8 cellular contexts compared by ENCODE assay signal in the genomic region with DNA sequence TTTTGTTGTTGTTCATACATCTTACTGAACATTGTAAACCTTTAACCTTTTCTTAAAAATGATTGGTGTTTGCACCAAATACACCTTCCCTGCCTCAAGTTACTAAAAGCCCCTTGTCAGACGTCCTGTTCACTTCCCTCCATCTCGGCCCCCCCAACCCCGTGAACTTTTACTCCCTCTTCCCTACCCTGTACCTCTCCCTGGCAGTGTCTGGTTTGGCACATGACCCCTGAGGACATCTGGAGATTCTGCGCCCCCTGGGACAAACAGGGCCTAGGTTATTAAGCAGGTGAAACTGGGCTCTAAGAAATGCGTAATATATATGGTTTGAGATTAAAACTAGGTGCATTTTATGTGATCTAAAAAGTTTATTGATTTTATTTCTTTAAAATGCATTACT. TPM values are rescaled to one million over a fixed set of nuclear protein-coding genes. Genes with fewer than 3 reads are reported as not detected.
DNase-seq lines count a peak whose midpoint lies in the region; ATAC-seq and TF ChIP-seq lines count a peak whose summit lies in the region.

No MANE protein-coding gene starts in this region.

- peaks cover 62% of the 10 kb centered on the region for H3K79me2 ChIP-seq in Loucy (ENCODE audit: insufficient read depth, low read length)

- 47 to 48% methylated on average over 4 to 5 of the region's 5 CpGs for WGBS in gastroesophageal sphincter (ENCODE audit: low coverage in 1 of 2), 2 donors

- H3K4me1 Mint-ChIP-seq in dendritic cell treated with granulocyte-macrophage colony-stimulating factor and Interleukin-4, amounts not matched to agents 40 ng/mL and 50 ng/mL, for 4 days (ENCODE audit: low read depth), result peaks cover 54% of the 10 kb centered on the region
- H3K4me1 Mint-ChIP-seq in nephron, result peaks cover 21% of the 10 kb centered on the region

- H3K9me3 ChIP-seq in BLaER1 (no peaks in the 10 kb centered on the region), Loucy (ENCODE audit: insufficient read depth, low read depth, low read length) (no peaks in the 10 kb centered on the region), gastroesophageal sphincter (no peaks in the 10 kb centered on the region)

- H3K36me3 ChIP-seq in BLaER1, result peaks cover 27% of the 10 kb centered on the region
- H3K36me3 ChIP-seq in Loucy (ENCODE audit: insufficient read depth, low read length), result peaks cover 11% of the 10 kb centered on the region; the same call in 1 of the 2 replicates
- H3K36me3 ChIP-seq in gastroesophageal sphincter, result peaks cover 0 to 14% of the 10 kb centered on the region in 2 donors

- H4K20me1 ChIP-seq in BLaER1, result peaks cover 58% of the 10 kb centered on the region
- peaks cover 56% of the 10 kb centered on the region for H4K20me1 ChIP-seq in Loucy (ENCODE audit: insufficient read depth, low read length, poor library complexity, severe bottlenecking)

- TF ChIP-seq EP300 in gastroesophageal sphincter (IDR thresholded peaks at IDR 0.05), result no peak

- peaks cover 19% of the 10 kb centered on the region for H3K27me3 Mint-ChIP-seq in dendritic cell treated with granulocyte-macrophage colony-stimulating factor and Interleukin-4, amounts not matched to agents 40 ng/mL and 50 ng/mL, for 4 days
- peaks cover 27% of the 10 kb centered on the region for H3K27me3 Mint-ChIP-seq in nephron (ENCODE audit: low read depth)

- no peaks in the 10 kb centered on the region for H3K9me3 Mint-ChIP-seq in dendritic cell treated with granulocyte-macrophage colony-stimulating factor and Interleukin-4, amounts not matched to agents 40 ng/mL and 50 ng/mL, for 4 days
- no peaks in the 10 kb centered on the region for H3K9me3 Mint-ChIP-seq in nephron

- DNase-seq in NCI-H748 (lab: John Stamatoyannopoulos, UW; ENCODE audit: unreplicated experiment), result no peak

- H3K4me3 ChIP-seq in BLaER1, result peak overlapping the region; percentile 90
- H3K4me3 ChIP-seq in Loucy (ENCODE audit: low read length, poor library complexity, severe bottlenecking), result peak overlapping the region; percentile 77
- H3K4me3 ChIP-seq in gastroesophageal sphincter, result peak overlapping the region in 1 of 2 donors; percentile 98

- H3K4me2 ChIP-seq in BLaER1 (peak overlapping the region; percentile 86), Loucy (ENCODE audit: low read depth, low read length, poor library complexity, severe bottlenecking) (peak overlapping the region; percentile 90)

- TF ChIP-seq CTCF in Loucy (conservative IDR thresholded peaks at IDR 0.05; ENCODE audit: low read length) (no peak), nephron (IDR thresholded peaks at IDR 0.05; ENCODE audit: unreplicated experiment in 3 of 3) (no peak), gastroesophageal sphincter (IDR thresholded peaks at IDR 0.05) (no peak)

- intact Hi-C loops in dendritic cell treated with granulocyte-macrophage colony-stimulating factor and Interleukin-4, amounts not matched to agents 40 ng/mL and 50 ng/mL, for 4 days (cut with micrococcal nuclease), result loop anchor here (5.0 kb wide), 1 partner anchor 120 kb away; no protein-coding TSS in a partner anchor

- peak overlapping the region; percentile 79 for H3K27ac Mint-ChIP-seq in dendritic cell treated with granulocyte-macrophage colony-stimulating factor and Interleukin-4, amounts not matched to agents 40 ng/mL and 50 ng/mL, for 4 days
- peak overlapping the region; percentile 80 to 94 (median 94) for H3K27ac Mint-ChIP-seq in nephron

- no peak for TF ChIP-seq POLR2A in gastroesophageal sphincter (IDR thresholded peaks at IDR 0.05)

- no peak overlapping the region for H2AFZ ChIP-seq in Loucy (ENCODE audit: low read length)

- H3K9ac ChIP-seq in BLaER1, result peak overlapping the region; percentile 94
- peak overlapping the region; percentile 78 for H3K9ac ChIP-seq in Loucy (ENCODE audit: low read depth, low read length, poor library complexity, severe bottlenecking)

- no peak overlapping the region for H3K27ac ChIP-seq in BLaER1
- peak overlapping the region in 2 of 4 donors; percentile 94 to 98 for H3K27ac ChIP-seq in gastroesophageal sphincter

- H3K9me2 ChIP-seq in Loucy (replicated peaks; ENCODE audit: low read depth, low read length), result no peaks in the 10 kb centered on the region

- ATAC-seq in gastroesophageal sphincter (no peak), GM21576 (IDR thresholded peaks at IDR 0.05; ENCODE audit: unreplicated experiment) (no peak), HG02938 (IDR thresholded peaks at IDR 0.05; ENCODE audit: unreplicated experiment) (no peak)

- peaks cover 83% of the 10 kb centered on the region for H3K4me1 ChIP-seq in BLaER1
- peaks cover 69% of the 10 kb centered on the region for H3K4me1 ChIP-seq in Loucy (ENCODE audit: insufficient read depth, low read length, poor library complexity, severe bottlenecking)
- peaks cover 0 to 66% (median 15%) of the 10 kb centered on the region in 3 donors for H3K4me1 ChIP-seq in gastroesophageal sphincter

- H3K27me3 ChIP-seq in BLaER1 (no peaks in the 10 kb centered on the region), Loucy (ENCODE audit: insufficient read depth, low read length, poor library complexity, severe bottlenecking) (no peaks in the 10 kb centered on the region), gastroesophageal sphincter (peaks cover 23% of the 10 kb centered on the region)

- H3K36me3 Mint-ChIP-seq in dendritic cell treated with granulocyte-macrophage colony-stimulating factor and Interleukin-4, amounts not matched to agents 40 ng/mL and 50 ng/mL, for 4 days (ENCODE audit: low read depth), result peaks cover 30% of the 10 kb centered on the region
- H3K36me3 Mint-ChIP-seq in nephron (ENCODE audit: low read depth), result peaks cover 11% of the 10 kb centered on the region

- no peaks in the 10 kb centered on the region for H3F3A ChIP-seq in Loucy (ENCODE audit: low read depth)

- peak overlapping the region; percentile 78 for H3K4me3 Mint-ChIP-seq in dendritic cell treated with granulocyte-macrophage colony-stimulating factor and Interleukin-4, amounts not matched to agents 40 ng/mL and 50 ng/mL, for 4 days
- peak overlapping the region; percentile 85 to 97 (median 93) for H3K4me3 Mint-ChIP-seq in nephron

RNA-seq across cellular contexts. Expression of gene PPP2R2D, which starts 1.4 kb away (rescaled TPM):
- 10 to 100 TPM; 27.2 to 57.0 (median 44.1) TPM for total RNA-seq in gastroesophageal sphincter
